11 cellular contexts compared by ENCODE assay signal in the genomic region with DNA sequence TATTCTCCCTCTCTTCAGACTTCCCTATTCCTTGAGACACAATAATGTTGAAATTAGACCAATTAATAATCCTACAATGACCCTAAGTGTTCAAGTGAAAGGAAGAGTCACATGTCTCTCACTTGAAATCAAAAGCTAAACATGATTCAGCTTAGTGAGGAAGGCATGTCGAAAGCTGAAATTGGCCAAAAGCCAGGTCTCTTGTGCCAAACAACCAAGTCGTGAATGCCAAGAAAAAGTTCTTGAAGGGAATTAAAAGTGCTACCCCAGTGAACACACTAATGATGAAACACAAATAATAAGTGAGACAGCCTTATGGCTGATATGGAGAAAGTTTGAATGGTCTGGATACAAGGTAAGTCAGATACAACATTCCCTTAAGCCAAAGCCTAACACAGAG.
DNase-seq lines count a peak whose midpoint lies in the region; ATAC-seq and TF ChIP-seq lines count a peak whose summit lies in the region.
"Had no signal": no experiment of that assay in that cellular context is flagged by ENCODE, and none has a peak within 500 bp of the region (broad histone marks: within the 10 kb centered on the region; RNA-seq: fewer than 3 reads in every experiment).

No MANE protein-coding gene starts in this region.

- H3K4me1 ChIP-seq in ascending aorta (peaks cover 0 to 13% of the 10 kb centered on the region in 2 donors), foreskin keratinocyte (peaks cover 39% of the 10 kb centered on the region)

- H3K27ac ChIP-seq in ascending aorta, result peak overlapping the region; percentile 4 to 38
- H3K27ac ChIP-seq in foreskin keratinocyte, result peak overlapping the region; percentile 28

- H3K4me3 ChIP-seq in ascending aorta, result no peak overlapping the region

- H3K27me3 ChIP-seq in ascending aorta, result no peaks in the 10 kb centered on the region
- no peaks in the 10 kb centered on the region for H3K27me3 ChIP-seq in foreskin keratinocyte

- no peaks in the 10 kb centered on the region for H3K9me3 ChIP-seq in ascending aorta

- ATAC-seq in foreskin keratinocyte, result no peak
- ATAC-seq in HG03565 (IDR thresholded peaks at IDR 0.05; ENCODE audit: unreplicated experiment), result no peak
- ATAC-seq in GM18498 (IDR thresholded peaks at IDR 0.05; ENCODE audit: unreplicated experiment), result no peak
- ATAC-seq: effector memory CD8-positive, alpha-beta T cell had no signal

- TF ChIP-seq CTCF in ascending aorta (IDR thresholded peaks at IDR 0.05) (no peak), foreskin keratinocyte (conservative IDR thresholded peaks at IDR 0.05) (no peak)

- DNase-seq in H4 (ENCODE audit: low spot score), result peak; percentile 29
- DNase-seq in ascending aorta (ENCODE audit: low spot score in 2 of 2), result peak in 1 of 2 donors; percentile 89
- peak in 1 of 2 donors; percentile 83 for DNase-seq in foreskin keratinocyte
- DNase-seq in renal cortical epithelial cell (ENCODE audit: low read depth), result peak; percentile 96
- no peak for DNase-seq in DMS 273 (lab: John Stamatoyannopoulos, UW; ENCODE audit: unreplicated experiment)
- DNase-seq in stimulated activated CD8-positive, alpha-beta memory T cell treated with anti-CD3 and anti-CD28 coated beads, Interleukin-4, amount 100 ng/mL, for 48 hours, result no peak
- DNase-seq: activated CD4-positive, alpha-beta T cell treated with anti-CD3 and anti-CD28 coated beads, Interleukin-2, amount 50 U/mL, for 4 hours; CD8-positive, alpha-beta memory T cell; effector memory CD8-positive, alpha-beta T cell had no signal

- intact Hi-C loops in ascending aorta (cut with DNase I), result loop anchor here (2.0 to 5.0 kb wide), 2 partner anchors 24 to 37 kb away; no protein-coding TSS in a partner anchor

- peaks cover 17 to 42% of the 10 kb centered on the region in 2 donors for H3K36me3 ChIP-seq in ascending aorta

Comparison
In these comparisons a context has a peak if more than half of its experiments do, and no peak if none do; other contexts are left out.
1. DNase-seq: peak in H4 (single experiment) and renal cortical epithelial cell (single experiment); none in DMS 273 (single experiment) and stimulated activated CD8-positive, alpha-beta memory T cell treated with anti-CD3 and anti-CD28 coated beads, Interleukin-4, amount 100 ng/mL, for 48 hours (single experiment).